In the genomic region with DNA sequence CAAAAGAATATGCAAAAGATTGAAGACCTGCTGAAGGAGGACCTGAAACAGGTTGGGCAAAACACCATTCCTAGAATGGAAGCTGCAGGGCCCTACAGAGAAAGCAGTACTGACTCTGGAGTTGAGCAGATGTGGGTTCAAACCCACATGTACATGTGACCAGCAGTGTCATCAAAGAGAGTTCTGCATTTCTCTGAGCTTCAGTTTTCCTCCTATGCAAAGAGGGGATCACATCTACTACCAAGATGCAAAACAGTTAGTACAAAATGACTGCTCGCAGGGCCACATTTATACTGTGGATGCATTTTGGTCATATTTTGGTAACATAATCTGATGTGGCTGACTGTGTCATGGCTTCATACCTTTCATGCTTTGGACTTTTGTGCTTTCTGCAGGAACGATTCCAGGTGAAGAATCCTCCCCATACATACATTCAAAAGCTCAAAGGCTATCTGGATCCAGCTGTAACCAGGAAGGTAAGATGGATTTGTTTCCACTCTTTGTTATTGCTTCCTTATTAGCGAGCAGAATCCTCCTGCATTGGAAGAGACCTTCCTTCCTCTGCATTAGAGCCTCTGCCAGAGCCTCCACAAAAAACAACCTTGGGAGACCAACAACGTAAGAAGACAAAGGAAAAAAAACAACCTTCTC, we compare ENCODE assay signal across 11 cellular contexts.
DNase-seq lines count a peak whose midpoint lies in the region; ATAC-seq and TF ChIP-seq lines count a peak whose summit lies in the region.
"Had no signal": no experiment of that assay in that cellular context is flagged by ENCODE, and none has a peak within 500 bp of the region (broad histone marks: within the 10 kb centered on the region; RNA-seq: fewer than 3 reads in every experiment).

No MANE protein-coding gene starts in this region.

- no peaks in the 10 kb centered on the region for H3K27me3 ChIP-seq in GM23338 (ENCODE audit: insufficient read depth)
- no peaks in the 10 kb centered on the region for H3K27me3 ChIP-seq in SK-N-SH (ENCODE audit: insufficient read depth)
- no peaks in the 10 kb centered on the region for H3K27me3 ChIP-seq in layer of hippocampus (ENCODE audit: control insufficient read depth, insufficient read depth, low read length)
- H3K27me3 ChIP-seq in skeletal muscle satellite cell (ENCODE audit: control insufficient read depth, insufficient read depth, low read length), result no peaks in the 10 kb centered on the region
- H3K27me3 ChIP-seq in BE2C, result no peaks in the 10 kb centered on the region

- H3K79me2 ChIP-seq in GM23338 (replicated peaks; ENCODE audit: insufficient read depth) (peaks cover 16% of the 10 kb centered on the region), SK-N-SH (ENCODE audit: insufficient read depth) (0 out of 2 replicates have a peak, but pooled peaks cover 6% of the 10 kb centered on the region)

- no peaks in the 10 kb centered on the region for H3K9me3 ChIP-seq in SK-N-SH
- no peaks in the 10 kb centered on the region for H3K9me3 ChIP-seq in skeletal muscle satellite cell (replicated peaks; ENCODE audit: low read length)
- H3K9me3 ChIP-seq in BE2C, result no peaks in the 10 kb centered on the region

- TF ChIP-seq RAD21 in SK-N-SH (IDR thresholded peaks at IDR 0.05; ENCODE audit: low read length), result no peak

- peaks cover 23% of the 10 kb centered on the region; the same call in 2 of the 3 replicates for H3K4me1 Mint-ChIP-seq in GM23338
- H3K4me1 Mint-ChIP-seq in activated CD8-positive, alpha-beta memory T cell treated with anti-CD3 and anti-CD28 coated beads, Interleukin-2, amount 10 ng/mL, durations not matched to agents 7 days and 5 days, result no peaks in the 10 kb centered on the region
- H3K4me1 Mint-ChIP-seq: naive B cell had no signal

- H3F3A ChIP-seq in GM23338 (replicated peaks; ENCODE audit: low read depth) (no peaks in the 10 kb centered on the region), SK-N-SH (replicated peaks; ENCODE audit: insufficient read depth) (peaks cover 20% of the 10 kb centered on the region)

- H2AFZ ChIP-seq in GM23338 (no peak overlapping the region), SK-N-SH (ENCODE audit: low read depth) (no peak overlapping the region)

- H3K27ac Mint-ChIP-seq in GM23338, result peak overlapping the region; percentile 72; the same call in 1 of the 2 replicates
- H3K27ac Mint-ChIP-seq in activated CD8-positive, alpha-beta memory T cell treated with anti-CD3 and anti-CD28 coated beads, Interleukin-2, amount 10 ng/mL, durations not matched to agents 7 days and 5 days, result no peak overlapping the region
- H3K27ac Mint-ChIP-seq: naive B cell had no signal

- CTCF ChIA-PET in SK-N-SH (lab: Yijun Ruan, JAX), result no interaction called here
- CTCF ChIA-PET in activated CD8-positive, alpha-beta memory T cell treated with anti-CD3 and anti-CD28 coated beads, Interleukin-2, amount 10 ng/mL, durations not matched to agents 7 days and 5 days (lab: Charles Lee), result no interaction called here

- no peak for TF ChIP-seq CTCF in GM23338 (conservative IDR thresholded peaks at IDR 0.05; ENCODE audit: low read depth in 2 of 2)
- TF ChIP-seq CTCF in SK-N-SH (IDR thresholded peaks at IDR 0.05), result no peak
- no peak for TF ChIP-seq CTCF in BE2C (IDR thresholded peaks at IDR 0.05; ENCODE audit: low read depth, low read length)

- H4K20me1 ChIP-seq in GM23338 (replicated peaks; ENCODE audit: insufficient read depth), result peaks cover 4% of the 10 kb centered on the region; the same call in 1 of the 2 replicates
- no peaks in the 10 kb centered on the region for H4K20me1 ChIP-seq in SK-N-SH (ENCODE audit: insufficient read depth)

- no peak overlapping the region for H3K4me3 Mint-ChIP-seq in GM23338
- H3K4me3 Mint-ChIP-seq in activated CD8-positive, alpha-beta memory T cell treated with anti-CD3 and anti-CD28 coated beads, Interleukin-2, amount 10 ng/mL, durations not matched to agents 7 days and 5 days, result no peak overlapping the region
- H3K4me3 Mint-ChIP-seq: naive B cell had no signal

- DNase-seq in GM23338 (ENCODE audit: low spot score) (no peak), SK-N-SH (no peak), BE2C (no peak), COLO668 (lab: John Stamatoyannopoulos, UW; ENCODE audit: unreplicated experiment) (no peak), NAMALWA (ENCODE audit: low spot score) (no peak)
- DNase-seq in activated CD8-positive, alpha-beta memory T cell treated with anti-CD3 and anti-CD28 coated beads, Interleukin-2, amount 10 ng/mL, durations not matched to agents 7 days and 5 days, result no peak
- DNase-seq: activated CD4-positive, alpha-beta T cell treated with anti-CD3 and anti-CD28 coated beads, Interleukin-2, amount 50 U/mL, for 4 hours; activated naive CD4-positive, alpha-beta T cell treated with Interleukin-2 at 50 U/mL for 16 hours; naive B cell had no signal

- H3K27me3 Mint-ChIP-seq in GM23338 (ENCODE audit: insufficient read depth, low read depth, poor library complexity), result peaks cover 5% of the 10 kb centered on the region
- peaks cover 7% of the 10 kb centered on the region for H3K27me3 Mint-ChIP-seq in activated CD8-positive, alpha-beta memory T cell treated with anti-CD3 and anti-CD28 coated beads, Interleukin-2, amount 10 ng/mL, durations not matched to agents 7 days and 5 days
- H3K27me3 Mint-ChIP-seq: naive B cell had no signal

- H3K4me3 ChIP-seq in GM23338 (no peak overlapping the region), SK-N-SH (ENCODE audit: low read depth in 2 of 2, low read length in 1 of 2) (no peak overlapping the region), skeletal muscle satellite cell (ENCODE audit: low read length) (no peak overlapping the region), BE2C (ENCODE audit: low read depth, low read length) (no peak overlapping the region)

- H3K4me2 ChIP-seq in GM23338 (0 out of 2 replicates have a peak overlapping the region, but pooled peaks have one; percentile 23), SK-N-SH (peak overlapping the region; percentile 50), skeletal muscle satellite cell (ENCODE audit: low read length) (peak overlapping the region; percentile 58)

- H3K4me1 ChIP-seq in GM23338 (ENCODE audit: insufficient read depth) (peaks cover 22% of the 10 kb centered on the region; the same call in 1 of the 2 replicates), SK-N-SH (ENCODE audit: control insufficient read depth in 1 of 2, insufficient read depth in 2 of 2, low read depth in 1 of 2, low read length in 1 of 2) (peaks cover 13 to 31% of the 10 kb centered on the region in 2 experiments), skeletal muscle satellite cell (ENCODE audit: control insufficient read depth, insufficient read depth, low read length) (peaks cover 25% of the 10 kb centered on the region), BE2C (no peaks in the 10 kb centered on the region)

- no peaks in the 10 kb centered on the region for H3K36me3 ChIP-seq in GM23338 (ENCODE audit: insufficient read depth)
- H3K36me3 ChIP-seq in SK-N-SH (replicated peaks in 1 of 2; ENCODE audit: control insufficient read depth in 1 of 2, insufficient read depth in 2 of 2, low read length in 1 of 2), result no peaks in the 10 kb centered on the region
- no peaks in the 10 kb centered on the region for H3K36me3 ChIP-seq in skeletal muscle satellite cell (ENCODE audit: insufficient read depth, low read length)
- no peaks in the 10 kb centered on the region for H3K36me3 ChIP-seq in BE2C

- no peak for TF ChIP-seq EP300 in SK-N-SH (IDR thresholded peaks at IDR 0.05; ENCODE audit: borderline replicate concordance in 1 of 2, low read depth in 1 of 2, low read length in 1 of 2)

- peak overlapping the region; percentile 51; the same call in 1 of the 2 replicates for H3K9ac ChIP-seq in SK-N-SH
- peak overlapping the region; percentile 44 for H3K9ac ChIP-seq in skeletal muscle satellite cell (ENCODE audit: low read depth, low read length)

- no peaks in the 10 kb centered on the region; the same call in 2 of the 3 replicates for H3K36me3 Mint-ChIP-seq in GM23338 (ENCODE audit: low read depth)
- no peaks in the 10 kb centered on the region for H3K36me3 Mint-ChIP-seq in activated CD8-positive, alpha-beta memory T cell treated with anti-CD3 and anti-CD28 coated beads, Interleukin-2, amount 10 ng/mL, durations not matched to agents 7 days and 5 days
- H3K36me3 Mint-ChIP-seq: naive B cell had no signal

- H3K27ac ChIP-seq in GM23338 (ENCODE audit: low read depth) (peak overlapping the region; percentile 64), SK-N-SH (ENCODE audit: low read depth in 2 of 2, low read length in 1 of 2) (peak overlapping the region; percentile 83 to 87), layer of hippocampus (ENCODE audit: low read depth, low read length) (peak overlapping the region; percentile 88)

- H3K9me2 ChIP-seq in GM23338 (ENCODE audit: insufficient read depth) (no peaks in the 10 kb centered on the region), SK-N-SH (no peaks in the 10 kb centered on the region)

- 54% methylated on average over 4 of the region's 4 CpGs for WGBS in SK-N-SH (ENCODE audit: low lambda C conversion rate)

- no peaks in the 10 kb centered on the region for H3K9me3 Mint-ChIP-seq in GM23338
- H3K9me3 Mint-ChIP-seq in activated CD8-positive, alpha-beta memory T cell treated with anti-CD3 and anti-CD28 coated beads, Interleukin-2, amount 10 ng/mL, durations not matched to agents 7 days and 5 days (ENCODE audit: low read depth), result no peaks in the 10 kb centered on the region
- H3K9me3 Mint-ChIP-seq: naive B cell had no signal

- no peak for ATAC-seq in GM23338
- no peak for ATAC-seq in activated CD8-positive, alpha-beta memory T cell treated with anti-CD3 and anti-CD28 coated beads, Interleukin-2, amount 10 ng/mL, durations not matched to agents 7 days and 5 days

- POLR2A ChIA-PET in SK-N-SH (lab: Yijun Ruan, JAX), result no interaction called here

TF ChIP-seq in GM23338, 12 proteins besides CTCF, POLR2A, EP300 and RAD21 (continues in another document):
- no peak for TF ChIP-seq ZNF114 (CRISPR knock-in tag; IDR thresholded peaks at IDR 0.05)

TF ChIP-seq in SK-N-SH, 30 proteins besides CTCF, POLR2A, EP300 and RAD21 (continues in another document):
- TF ChIP-seq FOXM1 (IDR thresholded peaks at IDR 0.05; ENCODE audit: low read depth) (no peak), TAF1 (IDR thresholded peaks at IDR 0.05; ENCODE audit: borderline replicate concordance, low read depth, low read length) (no peak), CHD2 (IDR thresholded peaks at IDR 0.05; ENCODE audit: low read length, partially characterized antibody) (no peak), USF1 (IDR thresholded peaks at IDR 0.05; ENCODE audit: borderline replicate concordance, low read depth) (no peak)
